17 cellular contexts compared by ENCODE assay signal in the genomic region with DNA sequence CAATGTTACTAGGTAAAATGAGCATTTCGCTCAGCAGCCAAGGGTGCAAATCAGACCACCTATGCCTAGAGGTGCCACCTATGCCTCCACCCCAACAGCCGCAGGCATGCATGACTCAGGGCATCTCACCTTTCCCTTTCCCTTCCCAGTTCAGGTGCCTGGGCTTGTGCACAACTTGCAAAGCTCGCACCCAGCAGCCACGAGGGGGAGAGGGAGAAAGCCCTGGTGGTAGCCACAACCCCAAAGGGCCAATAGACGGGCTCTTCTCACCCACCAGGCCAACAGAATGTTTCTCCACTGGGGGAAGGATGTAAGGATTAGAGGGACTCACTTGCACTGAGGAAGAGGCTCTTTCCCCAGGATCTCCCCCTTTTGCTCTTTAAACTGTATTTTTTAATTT.
DNase-seq lines count a peak whose midpoint lies in the region; ATAC-seq and TF ChIP-seq lines count a peak whose summit lies in the region.
"Had no signal": no experiment of that assay in that cellular context is flagged by ENCODE, and none has a peak within 500 bp of the region (broad histone marks: within the 10 kb centered on the region; RNA-seq: fewer than 3 reads in every experiment).

No MANE protein-coding gene starts in this region.

- H3K4me1 ChIP-seq in GM23338 (ENCODE audit: insufficient read depth) (peaks cover 27% of the 10 kb centered on the region), mesendoderm (ENCODE audit: control insufficient read depth, low read depth, low read length) (no peaks in the 10 kb centered on the region), spleen (no peaks in the 10 kb centered on the region)
- H3K4me1 ChIP-seq: BLaER1 had no signal

- H3K79me2 ChIP-seq in GM23338 (replicated peaks; ENCODE audit: insufficient read depth) = no peaks in the 10 kb centered on the region
- no peaks in the 10 kb centered on the region for H3K79me2 ChIP-seq in mesendoderm (ENCODE audit: control insufficient read depth, insufficient read depth, low read length)

- H2BK120ac ChIP-seq in mesendoderm (ENCODE audit: low read depth, low read length) = no peak overlapping the region

- H3F3A ChIP-seq in GM23338 (replicated peaks; ENCODE audit: low read depth) = no peaks in the 10 kb centered on the region

- no peaks in the 10 kb centered on the region for H3K36me3 ChIP-seq in GM23338 (ENCODE audit: insufficient read depth)
- no peaks in the 10 kb centered on the region for H3K36me3 ChIP-seq in mesendoderm (ENCODE audit: control insufficient read depth, insufficient read depth, low read length)
- no peaks in the 10 kb centered on the region for H3K36me3 ChIP-seq in spleen
- H3K36me3 ChIP-seq: BLaER1 had no signal

- H3K4me1 Mint-ChIP-seq in GM23338 = peaks cover 23% of the 10 kb centered on the region
- H3K4me1 Mint-ChIP-seq: CD4-positive, CD25-positive, alpha-beta regulatory T cell; IgD-negative memory B cell had no signal

- no peak overlapping the region for H3K23ac ChIP-seq in mesendoderm (ENCODE audit: low read length)

- 0 out of 2 replicates have a peak overlapping the region, but pooled peaks have one; percentile 59 for H2AFZ ChIP-seq in GM23338

- no peak overlapping the region for H3K9ac ChIP-seq in mesendoderm (ENCODE audit: low read length)
- H3K9ac ChIP-seq: BLaER1, KMS-11 had no signal

- H3K9me2 ChIP-seq in GM23338 (ENCODE audit: insufficient read depth) = no peaks in the 10 kb centered on the region; the same call in 1 of the 2 replicates

- H3K27me3 Mint-ChIP-seq in GM23338 (ENCODE audit: insufficient read depth, low read depth, poor library complexity) = peaks cover 2% of the 10 kb centered on the region
- H3K27me3 Mint-ChIP-seq: CD4-positive, CD25-positive, alpha-beta regulatory T cell; IgD-negative memory B cell had no signal

- no CpG with 5 or more reads among the region's 5 CpGs for WGBS in mesendoderm (ENCODE audit: extremely low coverage, insufficient coverage, low lambda C conversion rate)
- WGBS in spleen, 5 donors = 84 to 98% (median 87%) methylated on average over 5 of the region's 5 CpGs

- in situ Hi-C loops in SK-MEL-5 (cut with HindIII; ENCODE audit: low pct_unique_long_range_greater_than_20kb, low sequenced_read_pairs) = no loop called here

- H3K27me3 ChIP-seq in GM23338 (ENCODE audit: insufficient read depth) (no peaks in the 10 kb centered on the region), mesendoderm (ENCODE audit: insufficient read depth, low read length, poor library complexity) (no peaks in the 10 kb centered on the region), spleen (replicated peaks in 1 of 7) (no peaks in the 10 kb centered on the region)
- H3K27me3 ChIP-seq: BLaER1 had no signal

- ATAC-seq in GM23338 = no peak
- ATAC-seq in GM19455 (IDR thresholded peaks at IDR 0.05; ENCODE audit: unreplicated experiment) = no peak
- ATAC-seq in GM21390 (IDR thresholded peaks at IDR 0.05; ENCODE audit: unreplicated experiment) = no peak

- H3K27ac ChIP-seq in GM23338 (ENCODE audit: low read depth) (no peak overlapping the region), mesendoderm (ENCODE audit: low read depth, low read length) (no peak overlapping the region), spleen (no peak overlapping the region)
- H3K27ac ChIP-seq: BLaER1, KMS-11 had no signal

- intact Hi-C loops in spleen (cut with DNase I; ENCODE audit: low total_unique reads) = no loop called here

- H3K56ac ChIP-seq in mesendoderm (ENCODE audit: low read length) = no peak overlapping the region

- H3K27ac Mint-ChIP-seq in GM23338 = no peak overlapping the region
- H3K27ac Mint-ChIP-seq: CD4-positive, CD25-positive, alpha-beta regulatory T cell had no signal

- no peaks in the 10 kb centered on the region for H3K9me3 Mint-ChIP-seq in GM23338

- H3K36me3 Mint-ChIP-seq in GM23338 (ENCODE audit: low read depth) = no peaks in the 10 kb centered on the region; the same call in 2 of the 3 replicates
- H3K36me3 Mint-ChIP-seq: CD4-positive, CD25-positive, alpha-beta regulatory T cell; IgD-negative memory B cell had no signal

- H4K20me1 ChIP-seq in GM23338 (replicated peaks; ENCODE audit: insufficient read depth) = no peaks in the 10 kb centered on the region
- H4K20me1 ChIP-seq: BLaER1 had no signal

- no peak overlapping the region for H4K5ac ChIP-seq in mesendoderm (ENCODE audit: low read length)

- H2BK5ac ChIP-seq in mesendoderm (ENCODE audit: low read length) = no peak overlapping the region

- TF ChIP-seq CTCF in GM23338 (conservative IDR thresholded peaks at IDR 0.05; ENCODE audit: low read depth in 2 of 2) = no peak
- no peak for TF ChIP-seq CTCF in spleen (IDR thresholded peaks at IDR 0.05 in 8 of 11, conservative IDR thresholded peaks at IDR 0.05 in 3 of 11)

- H3K9me3 ChIP-seq in spleen = no peaks in the 10 kb centered on the region
- H3K9me3 ChIP-seq: BLaER1 had no signal

- DNase-seq in GM23338 (ENCODE audit: low spot score) (no peak), NAMALWA (ENCODE audit: low spot score) (peak; percentile 4), SK-MEL-5 (ENCODE audit: low read depth, low spot score) (peak; percentile 2), mesendoderm (peak; percentile 10), NCI-H345 (lab: John Stamatoyannopoulos, UW) (no peak), spleen (no peak)
- DNase-seq: CD4-positive, CD25-positive, alpha-beta regulatory T cell; NCI-H1048; NCI-H2029 treated with DMSO at 0.1 percent for 48 hours; NCI-H2227 treated with DMSO at 0.1 percent for 48 hours; NCI-H510A; T-helper 1 cell had no signal

- H3K4me3 ChIP-seq in GM23338 (no peak overlapping the region), mesendoderm (ENCODE audit: low read length) (no peak overlapping the region), spleen (no peak overlapping the region)
- H3K4me3 ChIP-seq: BLaER1 had no signal

- no peak overlapping the region for H2BK15ac ChIP-seq in mesendoderm (replicated peaks; ENCODE audit: low read depth)

- no peaks in the 10 kb centered on the region for H3K79me1 ChIP-seq in mesendoderm (ENCODE audit: low read length)

- no peak for TF ChIP-seq POLR2A in spleen (IDR thresholded peaks at IDR 0.05)

- H4K8ac ChIP-seq in mesendoderm (ENCODE audit: low read depth, low read length) = no peak overlapping the region

- no peak overlapping the region for H2AK5ac ChIP-seq in mesendoderm (ENCODE audit: low read length)

- no peak overlapping the region for H3K4ac ChIP-seq in mesendoderm (ENCODE audit: low read depth, low read length)

- no peak overlapping the region for H3K4me3 Mint-ChIP-seq in GM23338
- H3K4me3 Mint-ChIP-seq: CD4-positive, CD25-positive, alpha-beta regulatory T cell; IgD-negative memory B cell had no signal

- H3K4me2 ChIP-seq in GM23338 (no peak overlapping the region), mesendoderm (ENCODE audit: low read length) (no peak overlapping the region)
- H3K4me2 ChIP-seq: BLaER1, KMS-11 had no signal

- no peak overlapping the region for H3K18ac ChIP-seq in mesendoderm (ENCODE audit: low read length)

TF ChIP-seq in GM23338, 12 proteins besides CTCF, POLR2A, EP300 and RAD21 (continues in another document):
- TF ChIP-seq JUNB (IDR thresholded peaks at IDR 0.05; ENCODE audit: unreplicated experiment) (no peak), EZH2phosphoT487 (IDR thresholded peaks at IDR 0.05; ENCODE audit: unreplicated experiment) (no peak), STAT1 (IDR thresholded peaks at IDR 0.05; ENCODE audit: unreplicated experiment) (no peak), CREB1 (CRISPR knock-in tag; IDR thresholded peaks at IDR 0.05; ENCODE audit: low read depth) (no peak), ZNF114 (CRISPR knock-in tag; IDR thresholded peaks at IDR 0.05) (no peak), EZH2 (IDR thresholded peaks at IDR 0.05; ENCODE audit: low read depth, unreplicated experiment) (no peak), ZNF331 (CRISPR knock-in tag; IDR thresholded peaks at IDR 0.05; ENCODE audit: low read depth) (no peak)
- TF ChIP-seq, protein P1, sequence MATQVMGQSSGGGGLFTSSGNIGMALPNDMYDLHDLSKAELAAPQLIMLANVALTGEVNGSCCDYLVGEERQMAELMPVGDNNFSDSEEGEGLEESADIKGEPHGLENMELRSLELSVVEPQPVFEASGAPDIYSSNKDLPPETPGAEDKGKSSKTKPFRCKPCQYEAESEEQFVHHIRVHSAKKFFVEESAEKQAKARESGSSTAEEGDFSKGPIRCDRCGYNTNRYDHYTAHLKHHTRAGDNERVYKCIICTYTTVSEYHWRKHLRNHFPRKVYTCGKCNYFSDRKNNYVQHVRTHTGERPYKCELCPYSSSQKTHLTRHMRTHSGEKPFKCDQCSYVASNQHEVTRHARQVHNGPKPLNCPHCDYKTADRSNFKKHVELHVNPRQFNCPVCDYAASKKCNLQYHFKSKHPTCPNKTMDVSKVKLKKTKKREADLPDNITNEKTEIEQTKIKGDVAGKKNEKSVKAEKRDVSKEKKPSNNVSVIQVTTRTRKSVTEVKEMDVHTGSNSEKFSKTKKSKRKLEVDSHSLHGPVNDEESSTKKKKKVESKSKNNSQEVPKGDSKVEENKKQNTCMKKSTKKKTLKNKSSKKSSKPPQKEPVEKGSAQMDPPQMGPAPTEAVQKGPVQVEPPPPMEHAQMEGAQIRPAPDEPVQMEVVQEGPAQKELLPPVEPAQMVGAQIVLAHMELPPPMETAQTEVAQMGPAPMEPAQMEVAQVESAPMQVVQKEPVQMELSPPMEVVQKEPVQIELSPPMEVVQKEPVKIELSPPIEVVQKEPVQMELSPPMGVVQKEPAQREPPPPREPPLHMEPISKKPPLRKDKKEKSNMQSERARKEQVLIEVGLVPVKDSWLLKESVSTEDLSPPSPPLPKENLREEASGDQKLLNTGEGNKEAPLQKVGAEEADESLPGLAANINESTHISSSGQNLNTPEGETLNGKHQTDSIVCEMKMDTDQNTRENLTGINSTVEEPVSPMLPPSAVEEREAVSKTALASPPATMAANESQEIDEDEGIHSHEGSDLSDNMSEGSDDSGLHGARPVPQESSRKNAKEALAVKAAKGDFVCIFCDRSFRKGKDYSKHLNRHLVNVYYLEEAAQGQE (IDR thresholded peaks at IDR 0.05; ENCODE audit: unreplicated experiment) = no peak
- TF ChIP-seq, protein P2, sequence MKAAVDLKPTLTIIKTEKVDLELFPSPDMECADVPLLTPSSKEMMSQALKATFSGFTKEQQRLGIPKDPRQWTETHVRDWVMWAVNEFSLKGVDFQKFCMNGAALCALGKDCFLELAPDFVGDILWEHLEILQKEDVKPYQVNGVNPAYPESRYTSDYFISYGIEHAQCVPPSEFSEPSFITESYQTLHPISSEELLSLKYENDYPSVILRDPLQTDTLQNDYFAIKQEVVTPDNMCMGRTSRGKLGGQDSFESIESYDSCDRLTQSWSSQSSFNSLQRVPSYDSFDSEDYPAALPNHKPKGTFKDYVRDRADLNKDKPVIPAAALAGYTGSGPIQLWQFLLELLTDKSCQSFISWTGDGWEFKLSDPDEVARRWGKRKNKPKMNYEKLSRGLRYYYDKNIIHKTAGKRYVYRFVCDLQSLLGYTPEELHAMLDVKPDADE (IDR thresholded peaks at IDR 0.05) = no peak

Comparison
In these comparisons a context has a peak if more than half of its experiments do, and no peak if none do; other contexts are left out.
1. DNase-seq: peak in NAMALWA (single experiment), SK-MEL-5 (single experiment) and mesendoderm (single experiment); none in GM23338 (single experiment), NCI-H345 (single experiment) and spleen (single experiment).